Comparison of ENCODE assay signal across 12 cellular contexts in the genomic region with DNA sequence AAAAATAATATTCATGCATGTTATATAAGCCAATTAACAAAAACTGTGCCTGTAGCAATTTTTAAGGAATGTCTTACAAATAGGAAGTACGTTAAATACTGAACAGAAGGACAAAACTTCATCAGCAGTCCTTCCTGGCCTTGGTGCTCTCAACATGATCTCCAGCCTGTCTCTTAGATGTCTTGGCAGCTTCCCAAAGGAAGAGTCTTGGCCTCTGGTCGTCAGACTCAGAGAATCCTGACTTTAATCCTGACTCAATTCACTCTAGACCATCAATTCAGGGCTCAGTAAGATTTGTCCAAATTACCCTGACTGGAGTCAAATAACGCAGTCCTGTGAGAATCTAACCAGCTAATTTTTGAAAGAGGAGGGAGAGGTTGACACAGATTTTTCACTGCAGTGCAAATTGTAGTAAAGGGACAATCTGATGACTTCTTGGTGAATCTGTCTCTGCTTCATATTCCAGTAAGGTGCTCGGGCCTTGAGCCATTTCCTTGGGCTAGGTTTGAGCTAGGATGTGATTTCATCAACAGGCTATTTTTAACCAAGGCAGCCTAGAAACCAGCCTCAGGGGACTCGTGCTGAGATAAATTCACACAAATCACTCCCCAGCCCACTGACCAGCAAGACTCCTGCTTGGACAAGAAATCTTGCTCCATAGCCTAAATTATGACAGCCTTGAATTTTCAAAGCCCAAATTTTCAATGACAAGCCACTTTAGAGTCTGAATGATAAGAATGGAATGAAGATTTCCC.
DNase-seq lines count a peak whose midpoint lies in the region; ATAC-seq and TF ChIP-seq lines count a peak whose summit lies in the region.
"Had no signal": no experiment of that assay in that cellular context is flagged by ENCODE, and none has a peak within 500 bp of the region (broad histone marks: within the 10 kb centered on the region; RNA-seq: fewer than 3 reads in every experiment).

No MANE protein-coding gene starts in this region.

- H3K27ac ChIP-seq in WERI-Rb-1 (no peak overlapping the region), cardiac muscle cell (peak overlapping the region; percentile 15), endodermal cell (ENCODE audit: low read depth, low read length) (no peak overlapping the region)

- intact Hi-C loops in sciatic nerve (cut with DNase I) = no loop called here

- H3K27me3 ChIP-seq in WERI-Rb-1 (ENCODE audit: insufficient read depth, low read depth, severe bottlenecking) = no peaks in the 10 kb centered on the region
- H3K27me3 ChIP-seq in cardiac muscle cell = no peaks in the 10 kb centered on the region
- H3K27me3 ChIP-seq in endodermal cell (ENCODE audit: control insufficient read depth, insufficient read depth, low read length, poor library complexity, severe bottlenecking) = no peaks in the 10 kb centered on the region

- no peaks in the 10 kb centered on the region for H3K27me3 Mint-ChIP-seq in endodermal cell (ENCODE audit: insufficient read depth)

- 85 to 86% methylated on average over 4 to 5 of the region's 5 CpGs for WGBS in endodermal cell (ENCODE audit: insufficient coverage in 1 of 2, insufficient read length in 1 of 2), 2 experiments

- H3K4me1 ChIP-seq in cardiac muscle cell (ENCODE audit: low read depth) (peaks cover 6% of the 10 kb centered on the region), endodermal cell (ENCODE audit: control insufficient read depth, insufficient read depth, low read length) (no peaks in the 10 kb centered on the region)

- DNase-seq in GM04504 (ENCODE audit: low read depth) (peak; percentile 69), WERI-Rb-1 (peak; percentile 14), cardiac muscle cell (ENCODE audit: low read depth in 1 of 2, low spot score in 1 of 2) (peak; percentile 44 to 89), sciatic nerve (ENCODE audit: low spot score) (no peak), GM10266 (ENCODE audit: extremely low spot score) (no peak), endodermal cell (no peak), SW 1271 (lab: John Stamatoyannopoulos, UW) (no peak)
- DNase-seq: NCI-H2107 had no signal

- H3K4me3 Mint-ChIP-seq in endodermal cell = no peak overlapping the region
- H3K4me3 Mint-ChIP-seq: activated naive CD4-positive, alpha-beta T cell treated with anti-CD3 and anti-CD28 coated beads, Interleukin-2, amount 50 U/mL, for 24 hours; T-helper 2 cell treated with Interferon-gamma antibody and Interleukin-4, amounts not matched to agents 5 μg/mL and 100 μg/mL, for 36 hours had no signal

- H3K4me3 ChIP-seq in WERI-Rb-1 (ENCODE audit: low read depth, low read length) (no peak overlapping the region), cardiac muscle cell (no peak overlapping the region), endodermal cell (ENCODE audit: low read length) (no peak overlapping the region)
- H3K4me3 ChIP-seq: skin epidermis had no signal

- H3K9ac ChIP-seq in endodermal cell (ENCODE audit: extremely low read depth, low read length, poor library complexity, severe bottlenecking) = no peak overlapping the region

- H3K4me1 Mint-ChIP-seq in endodermal cell = peaks cover 15% of the 10 kb centered on the region
- H3K4me1 Mint-ChIP-seq: activated naive CD4-positive, alpha-beta T cell treated with anti-CD3 and anti-CD28 coated beads, Interleukin-2, amount 50 U/mL, for 24 hours had no signal

- H3K36me3 ChIP-seq in WERI-Rb-1 (no peaks in the 10 kb centered on the region), cardiac muscle cell (no peaks in the 10 kb centered on the region), endodermal cell (ENCODE audit: control insufficient read depth, insufficient read depth, low read length) (no peaks in the 10 kb centered on the region)

- ATAC-seq in sciatic nerve (peak; percentile 83), HG03571 (IDR thresholded peaks at IDR 0.05; ENCODE audit: unreplicated experiment) (no peak)

- H3K9me3 Mint-ChIP-seq in endodermal cell = no peaks in the 10 kb centered on the region
- H3K9me3 Mint-ChIP-seq: activated naive CD4-positive, alpha-beta T cell treated with anti-CD3 and anti-CD28 coated beads, Interleukin-2, amount 50 U/mL, for 24 hours; T-helper 2 cell treated with Interferon-gamma antibody and Interleukin-4, amounts not matched to agents 5 μg/mL and 100 μg/mL, for 36 hours had no signal

- TF ChIP-seq CTCF in WERI-Rb-1 (IDR thresholded peaks at IDR 0.05; ENCODE audit: low read depth, low read length) (no peak), cardiac muscle cell (IDR thresholded peaks at IDR 0.05; ENCODE audit: low read depth, low read length) (no peak), GM10266 (IDR thresholded peaks at IDR 0.05; ENCODE audit: control insufficient read depth, insufficient read depth, low read depth, missing control alignments) (no peak), endodermal cell (conservative IDR thresholded peaks at IDR 0.05) (no peak)

- H3K9me3 ChIP-seq in WERI-Rb-1 (ENCODE audit: severe bottlenecking) = peaks cover 11% of the 10 kb centered on the region
- no peaks in the 10 kb centered on the region for H3K9me3 ChIP-seq in cardiac muscle cell (ENCODE audit: low read depth)
- peaks cover 11% of the 10 kb centered on the region for H3K9me3 ChIP-seq in endodermal cell (ENCODE audit: control insufficient read depth, low read length)

- H3K36me3 Mint-ChIP-seq in endodermal cell (ENCODE audit: low read depth) = no peaks in the 10 kb centered on the region
- H3K36me3 Mint-ChIP-seq: activated naive CD4-positive, alpha-beta T cell treated with anti-CD3 and anti-CD28 coated beads, Interleukin-2, amount 50 U/mL, for 24 hours had no signal

- H3K27ac Mint-ChIP-seq in endodermal cell = no peak overlapping the region
- H3K27ac Mint-ChIP-seq: activated naive CD4-positive, alpha-beta T cell treated with anti-CD3 and anti-CD28 coated beads, Interleukin-2, amount 50 U/mL, for 24 hours; T-helper 2 cell treated with Interferon-gamma antibody and Interleukin-4, amounts not matched to agents 5 μg/mL and 100 μg/mL, for 36 hours had no signal

Comparison
In these comparisons a context has a peak if more than half of its experiments do, and no peak if none do; other contexts are left out.
1. DNase-seq: peak in GM04504 (single experiment), WERI-Rb-1 (single experiment) and cardiac muscle cell (2 of 2); none in sciatic nerve (single experiment), GM10266 (single experiment), endodermal cell (single experiment) and SW 1271 (0 of 2).